6 cellular contexts compared by ENCODE assay signal in the genomic region with DNA sequence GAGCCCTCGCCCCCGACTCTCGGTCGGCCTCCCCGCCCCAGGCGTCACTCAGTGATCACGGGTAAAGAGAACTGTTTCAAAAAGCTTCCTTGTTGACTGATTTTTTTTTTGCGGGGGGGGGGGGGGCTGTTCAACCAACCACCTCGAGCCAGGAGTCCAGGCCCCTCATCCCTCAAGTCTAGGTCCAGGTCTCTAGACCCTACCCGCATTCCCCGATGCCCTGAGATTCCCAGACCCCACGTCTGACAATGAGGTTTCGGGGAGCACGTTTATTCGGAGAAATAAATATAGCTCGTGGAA. TPM values are rescaled to one million over a fixed set of nuclear protein-coding genes. Genes with fewer than 3 reads are reported as not detected.
DNase-seq lines count a peak whose midpoint lies in the region; ATAC-seq lines count a peak whose summit lies in the region.

No MANE protein-coding gene starts in this region.

- peaks cover 36% of the 10 kb centered on the region for H3K27me3 Mint-ChIP-seq in activated naive CD8-positive, alpha-beta T cell

- H4K91ac ChIP-seq in mesenchymal stem cell (ENCODE audit: low read length) = peak overlapping the region; percentile 91

- H2AFZ ChIP-seq in mesenchymal stem cell (ENCODE audit: low read depth, low read length) = peak overlapping the region; percentile 80

- H3K9ac ChIP-seq in BLaER1 treated with 17β-estradiol and CSF1 and Interleukin-3, amounts not matched to agents 10 nM and 100 nM = peak overlapping the region; percentile 79 to 91 (median 86)
- peak overlapping the region; percentile 93 for H3K9ac ChIP-seq in mesenchymal stem cell (ENCODE audit: low read length)

- peak overlapping the region; percentile 85 to 96 for H3K18ac ChIP-seq in mesenchymal stem cell (ENCODE audit: low read depth in 1 of 2, low read length in 2 of 2)

- no peaks in the 10 kb centered on the region for H3K9me3 ChIP-seq in BLaER1 treated with 17β-estradiol and CSF1 and Interleukin-3, amounts not matched to agents 10 nM and 100 nM (replicated peaks in 1 of 11)
- H3K9me3 ChIP-seq in mesenchymal stem cell (ENCODE audit: control insufficient read depth, low read length) = no peaks in the 10 kb centered on the region

- peak overlapping the region; percentile 66 to 90 (median 83); a peak in 19 of 22 replicates for H3K27ac ChIP-seq in BLaER1 treated with 17β-estradiol and CSF1 and Interleukin-3, amounts not matched to agents 10 nM and 100 nM
- no peak overlapping the region for H3K27ac ChIP-seq in mesenchymal stem cell (ENCODE audit: low read length, poor library complexity, severe bottlenecking)

- peak overlapping the region; percentile 94 to 100 (median 99) for H3K4me2 ChIP-seq in BLaER1 treated with 17β-estradiol and CSF1 and Interleukin-3, amounts not matched to agents 10 nM and 100 nM
- peak overlapping the region; percentile 75 for H3K4me2 ChIP-seq in mesenchymal stem cell (ENCODE audit: low read length, poor library complexity, severe bottlenecking)

- no peak overlapping the region for H2AK5ac ChIP-seq in mesenchymal stem cell (ENCODE audit: low read length, severe bottlenecking)

- peak overlapping the region; percentile 87 for H4K8ac ChIP-seq in mesenchymal stem cell (ENCODE audit: low read length)

- H2BK120ac ChIP-seq in mesenchymal stem cell (ENCODE audit: low read depth, low read length) = peak overlapping the region; percentile 81

- no peaks in the 10 kb centered on the region for H3K9me3 Mint-ChIP-seq in activated naive CD8-positive, alpha-beta T cell (ENCODE audit: low read depth)

- WGBS in mesenchymal stem cell = 20% methylated on average over 9 of the region's 16 CpGs

- H3K4me1 ChIP-seq in BLaER1 treated with 17β-estradiol and CSF1 and Interleukin-3, amounts not matched to agents 10 nM and 100 nM = peaks cover 44 to 79% (median 73%) of the 10 kb centered on the region in 10 experiments
- peaks cover 29% of the 10 kb centered on the region for H3K4me1 ChIP-seq in mesenchymal stem cell (ENCODE audit: control insufficient read depth, insufficient read depth, low read depth, low read length)

- H2BK5ac ChIP-seq in mesenchymal stem cell (ENCODE audit: low read depth, low read length, poor library complexity, severe bottlenecking) = no peak overlapping the region

- peak overlapping the region in 1 of 2 experiments; percentile 78 for H3K14ac ChIP-seq in mesenchymal stem cell (ENCODE audit: low read length in 2 of 2)

- H3K36me3 ChIP-seq in BLaER1 treated with 17β-estradiol and CSF1 and Interleukin-3, amounts not matched to agents 10 nM and 100 nM = no peaks in the 10 kb centered on the region
- no peaks in the 10 kb centered on the region for H3K36me3 ChIP-seq in mesenchymal stem cell (ENCODE audit: control insufficient read depth in 1 of 2, insufficient read depth in 2 of 2, low read depth in 1 of 2, low read length in 2 of 2)

- peak overlapping the region in 1 of 2 experiments; percentile 69 for H2BK12ac ChIP-seq in mesenchymal stem cell (ENCODE audit: low read length in 2 of 2)

- no peak overlapping the region for H3K27ac Mint-ChIP-seq in activated naive CD8-positive, alpha-beta T cell

- H4K20me1 ChIP-seq in BLaER1 treated with 17β-estradiol and CSF1 and Interleukin-3, amounts not matched to agents 10 nM and 100 nM = peaks cover 0 to 5% (median 0%) of the 10 kb centered on the region in 11 experiments; a peak in 2 of 22 replicates

- H3K4me3 ChIP-seq in BLaER1 treated with 17β-estradiol and CSF1 and Interleukin-3, amounts not matched to agents 10 nM and 100 nM = peak overlapping the region; percentile 70 to 86 (median 76)
- H3K4me3 ChIP-seq in mesenchymal stem cell (ENCODE audit: insufficient read depth in 1 of 2, low read depth in 1 of 2, low read length in 2 of 2) = peak overlapping the region; percentile 65 to 99

- peak overlapping the region; percentile 91 for H2BK15ac ChIP-seq in mesenchymal stem cell (ENCODE audit: low read depth, poor library complexity, severe bottlenecking)

- ATAC-seq in GM19395 (IDR thresholded peaks at IDR 0.05; ENCODE audit: unreplicated experiment) = no peak
- ATAC-seq in HG03432 (IDR thresholded peaks at IDR 0.05; ENCODE audit: unreplicated experiment) = no peak

- DNase-seq in mesenchymal stem cell = no peak
- DNase-seq in NCI-H2029 (lab: John Stamatoyannopoulos, UW) = no peak

- peak overlapping the region; percentile 10 for H3K4me3 Mint-ChIP-seq in activated naive CD8-positive, alpha-beta T cell

- peaks cover 0 to 5% (median 0%) of the 10 kb centered on the region in 11 experiments; a peak in 2 of 22 replicates for H3K27me3 ChIP-seq in BLaER1 treated with 17β-estradiol and CSF1 and Interleukin-3, amounts not matched to agents 10 nM and 100 nM
- peaks cover 9 to 19% of the 10 kb centered on the region in 2 experiments for H3K27me3 ChIP-seq in mesenchymal stem cell (ENCODE audit: control insufficient read depth in 1 of 2, insufficient read depth in 1 of 2, low read length in 2 of 2)

- peak overlapping the region in 1 of 2 experiments; percentile 78 for H3K23ac ChIP-seq in mesenchymal stem cell (ENCODE audit: low read length in 2 of 2)

- peaks cover 22% of the 10 kb centered on the region for H3K4me1 Mint-ChIP-seq in activated naive CD8-positive, alpha-beta T cell (ENCODE audit: low read depth)

- peak overlapping the region; percentile 58 to 76 for H3K4ac ChIP-seq in mesenchymal stem cell (ENCODE audit: low read depth in 1 of 2, low read length in 2 of 2)

- H3K36me3 Mint-ChIP-seq in activated naive CD8-positive, alpha-beta T cell = no peaks in the 10 kb centered on the region

- H3K79me1 ChIP-seq in mesenchymal stem cell (replicated peaks; ENCODE audit: low read length, poor library complexity, severe bottlenecking) = no peaks in the 10 kb centered on the region

RNA-seq across cellular contexts. Expression of gene HRC, which starts 4.3 kb away (rescaled TPM):
- polyA plus RNA-seq in mesenchymal stem cell (2013, experiment 1 of 2) = not detected
- polyA plus RNA-seq in mesenchymal stem cell (2013, experiment 2 of 2) = not detected

RNA-seq across cellular contexts. Expression of gene TRPM4, which starts 6.7 kb away (rescaled TPM):
- polyA plus RNA-seq in mesenchymal stem cell (2013, experiment 1 of 2) = 30.1 TPM
- polyA plus RNA-seq in mesenchymal stem cell (2013, experiment 2 of 2) = 30.7 TPM

RNA-seq across cellular contexts. Expression of gene PPFIA3, which starts 31.6 kb away (rescaled TPM):
- polyA plus RNA-seq in mesenchymal stem cell (2013, experiment 1 of 2) = 4.4 TPM
- polyA plus RNA-seq in mesenchymal stem cell (2013, experiment 2 of 2) = 4.5 TPM

RNA-seq across cellular contexts. Expression of gene C19orf73, which starts 32.0 kb away (rescaled TPM):
- polyA plus RNA-seq in mesenchymal stem cell (2013, experiment 1 of 2) = 0.79 TPM
- 0.79 TPM for polyA plus RNA-seq in mesenchymal stem cell (2013, experiment 2 of 2)

RNA-seq across cellular contexts. Expression of gene LIN7B, which starts 36.7 kb away (rescaled TPM):
- 5.4 TPM for polyA plus RNA-seq in mesenchymal stem cell (2013, experiment 1 of 2)
- 5.1 TPM for polyA plus RNA-seq in mesenchymal stem cell (2013, experiment 2 of 2)
